ENCODE assay signal across 18 cellular contexts in genomic region chr17:72693147-72693878, GRCh38.
"Had no signal": no experiment of that assay in that cellular context is flagged by ENCODE, and none has a peak within 500 bp of the region (broad histone marks: within the 10 kb centered on the region; RNA-seq: fewer than 3 reads in every experiment).

No MANE protein-coding gene starts in this region.

- H3K4me1 ChIP-seq: ascending aorta, esophagus muscularis mucosa, left ventricle myocardium inferior, right lobe of liver, testis, upper lobe of left lung had no signal

- ATAC-seq: foreskin keratinocyte; right lobe of liver; stimulated activated effector memory CD8-positive, alpha-beta T cell treated with anti-CD3 and anti-CD28 coated beads, Interleukin-12 subunit alpha, Interleukin-12 subunit beta, amount 100 ng/mL, for 72 hours had no signal

- H3K27me3 ChIP-seq: ascending aorta, esophagus muscularis mucosa, foreskin keratinocyte, right lobe of liver, testis, upper lobe of left lung had no signal

- FAIRE-seq: kidney had no signal

- H3K27ac ChIP-seq: ascending aorta, esophagus muscularis mucosa, left ventricle myocardium inferior, right lobe of liver, testis, upper lobe of left lung, WERI-Rb-1 had no signal

- DNase-seq: activated CD4-positive, alpha-beta T cell treated with anti-CD3 and anti-CD28 coated beads for 1 hour; activated CD8-positive, alpha-beta memory T cell treated with anti-CD3 and anti-CD28 coated beads for 24 hours; activated CD8-positive, alpha-beta memory T cell treated with anti-CD3 and anti-CD28 coated beads, Interleukin-2, amount 50 U/mL, for 48 hours; activated effector memory CD4-positive, alpha-beta T cell treated with Interleukin-2 at 50 U/mL for 16 hours; activated naive CD4-positive, alpha-beta T cell treated with anti-CD3 and anti-CD28 coated beads, Interleukin-2, amount 10 ng/mL, durations not matched to agents 7 days and 5 days; activated T-cell treated with anti-CD3 and anti-CD28 coated beads, Interleukin-2, amount 50 U/mL, for 48 hours; effector CD4-positive, alpha-beta T cell; foreskin keratinocyte; kidney; left ventricle myocardium inferior; right lobe of liver; stimulated activated CD4-positive, alpha-beta T cell treated with anti-CD3 and anti-CD28 coated beads, Interleukin-4, amount 100 ng/mL, for 24 hours; testis; WERI-Rb-1 had no signal

- H3K36me3 ChIP-seq: esophagus muscularis mucosa, left ventricle myocardium inferior, right lobe of liver, upper lobe of left lung had no signal

- H3K9me3 ChIP-seq: ascending aorta, esophagus muscularis mucosa, left ventricle myocardium inferior, right lobe of liver, testis, upper lobe of left lung had no signal

- H3K4me3 ChIP-seq: ascending aorta, esophagus muscularis mucosa, left ventricle myocardium inferior, right lobe of liver, testis, upper lobe of left lung had no signal
